Comparison of ENCODE assay signal across 26 cellular contexts in genomic region chr5:92548351-92548750, GRCh38.
DNase-seq lines count a peak whose midpoint lies in the region; ATAC-seq, FAIRE-seq and TF ChIP-seq lines count a peak whose summit lies in the region.
"Had no signal": no experiment of that assay in that cellular context is flagged by ENCODE, and none has a peak within 500 bp of the region (broad histone marks: within the 10 kb centered on the region; RNA-seq: fewer than 3 reads in every experiment).

No MANE protein-coding gene starts in this region.

- no peak for TF ChIP-seq CTCF in HFF-Myc (IDR thresholded peaks at IDR 0.05; ENCODE audit: low read depth, low read length, missing control alignments)
- no peak for TF ChIP-seq CTCF in astrocyte (IDR thresholded peaks at IDR 0.05; ENCODE audit: insufficient read depth, low read depth, low read length)
- TF ChIP-seq CTCF in fibroblast of mammary gland (conservative IDR thresholded peaks at IDR 0.05; ENCODE audit: control insufficient read depth, insufficient read depth, low read depth, low read length) = no peak
- no peak for TF ChIP-seq CTCF in osteocyte (IDR thresholded peaks at IDR 0.05)

- H3K27me3 ChIP-seq in astrocyte (ENCODE audit: insufficient read depth, low read length) = no peaks in the 10 kb centered on the region

- H3K9ac ChIP-seq in astrocyte (ENCODE audit: low read length) = no peak overlapping the region

- no peak for FAIRE-seq in astrocyte (lab: Jason Lieb, UNC)

- H3K4me3 Mint-ChIP-seq in astrocyte (ENCODE audit: unreplicated experiment) = no peak overlapping the region
- H3K4me3 Mint-ChIP-seq in osteocyte (ENCODE audit: unreplicated experiment) = no peak overlapping the region
- H3K4me3 Mint-ChIP-seq: activated CD4-positive, alpha-beta T cell treated with anti-CD3 and anti-CD28 coated beads for 36 hours; activated CD8-positive, alpha-beta T cell treated with anti-CD3 and anti-CD28 coated beads, Interleukin-2, amount 10 ng/mL, durations not matched to agents 7 days and 5 days; activated naive CD4-positive, alpha-beta T cell treated with anti-CD3 and anti-CD28 coated beads, Interleukin-2, amount 50 U/mL, for 24 hours; activated T-helper 17 cell treated with anti-CD3 and anti-CD28 coated beads, Interleukin-2, amount 50 U/mL, for 72 hours; effector memory CD8-positive, alpha-beta T cell; IgD-negative memory B cell; immature natural killer cell; nephron progenitor cell; stimulated activated memory B cell treated with anti-CD40 and anti-IgM and Interleukin-4, amounts not matched to agents 10 μg/mL and 1 μg/mL and 100 μg/mL, for 72 hours had no signal

- H3K27me3 Mint-ChIP-seq in astrocyte (ENCODE audit: low read depth, unreplicated experiment) (no peaks in the 10 kb centered on the region), osteocyte (ENCODE audit: unreplicated experiment) (no peaks in the 10 kb centered on the region)
- H3K27me3 Mint-ChIP-seq: activated CD4-positive, alpha-beta T cell treated with anti-CD3 and anti-CD28 coated beads for 36 hours; activated naive CD4-positive, alpha-beta T cell treated with anti-CD3 and anti-CD28 coated beads, Interleukin-2, amount 50 U/mL, for 24 hours; activated T-helper 17 cell treated with anti-CD3 and anti-CD28 coated beads, Interleukin-2, amount 50 U/mL, for 72 hours; effector memory CD8-positive, alpha-beta T cell; IgD-negative memory B cell; stimulated activated memory B cell treated with anti-CD40 and anti-IgM and Interleukin-4, amounts not matched to agents 10 μg/mL and 1 μg/mL and 100 μg/mL, for 72 hours had no signal

- peaks cover 10% of the 10 kb centered on the region for H3K4me1 ChIP-seq in astrocyte (ENCODE audit: insufficient read depth, low read length)

- H3K4me2 ChIP-seq in astrocyte (ENCODE audit: low read length) = no peak overlapping the region

- H3K27ac Mint-ChIP-seq in astrocyte (ENCODE audit: unreplicated experiment) (no peak overlapping the region), osteocyte (ENCODE audit: unreplicated experiment) (peak overlapping the region; percentile 32)
- H3K27ac Mint-ChIP-seq: activated CD4-positive, alpha-beta T cell treated with anti-CD3 and anti-CD28 coated beads for 36 hours; activated CD8-positive, alpha-beta T cell treated with anti-CD3 and anti-CD28 coated beads, Interleukin-2, amount 10 ng/mL, durations not matched to agents 7 days and 5 days; activated naive CD4-positive, alpha-beta T cell treated with anti-CD3 and anti-CD28 coated beads, Interleukin-2, amount 50 U/mL, for 24 hours; activated T-helper 17 cell treated with anti-CD3 and anti-CD28 coated beads, Interleukin-2, amount 50 U/mL, for 72 hours; effector memory CD8-positive, alpha-beta T cell; IgD-negative memory B cell; immature natural killer cell; nephron progenitor cell; stimulated activated memory B cell treated with anti-CD40 and anti-IgM and Interleukin-4, amounts not matched to agents 10 μg/mL and 1 μg/mL and 100 μg/mL, for 72 hours had no signal

- DNase-seq in HFF-Myc (ENCODE audit: extremely low read depth, low read depth) = peak; percentile 37
- peak; percentile 88 for DNase-seq in astrocyte (ENCODE audit: low read depth)
- peak; percentile 76 for DNase-seq in fibroblast of mammary gland (ENCODE audit: low read depth)
- DNase-seq in osteocyte (ENCODE audit: extremely low spot score, unreplicated experiment) = no peak
- no peak for DNase-seq in NCI-H2029 (lab: John Stamatoyannopoulos, UW)
- no peak for DNase-seq in cortex of kidney (lab: John Stamatoyannopoulos, UW)
- DNase-seq in anterior cingulate cortex (lab: John Stamatoyannopoulos, UW) = no peak
- DNase-seq: activated CD4-positive, alpha-beta T cell treated with anti-CD3 and anti-CD28 coated beads for 36 hours; activated CD8-positive, alpha-beta T cell treated with anti-CD3 and anti-CD28 coated beads, Interleukin-2, amount 10 ng/mL, durations not matched to agents 7 days and 5 days; amygdala; C1 segment of cervical spinal cord; effector memory CD8-positive, alpha-beta T cell; erythroblast; immature natural killer cell; NCI-H1105; NCI-H187; NCI-H2171 treated with DMSO at 0.1 percent for 48 hours; NCI-H526; nephron progenitor cell; SHP77 treated with DMSO at 0.1 percent for 48 hours; trophoblast cell had no signal

- no peaks in the 10 kb centered on the region for H3K9me3 ChIP-seq in astrocyte (ENCODE audit: insufficient read depth, low read depth, low read length)

- H3K4me3 ChIP-seq in HFF-Myc (replicated peaks; ENCODE audit: low read depth, low read length) = no peak overlapping the region
- no peak overlapping the region for H3K4me3 ChIP-seq in astrocyte (ENCODE audit: insufficient read depth, low read depth, low read length)
- H3K4me3 ChIP-seq in fibroblast of mammary gland (ENCODE audit: control insufficient read depth, low read depth, low read length) = no peak overlapping the region

- no peaks in the 10 kb centered on the region for H4K20me1 ChIP-seq in astrocyte (ENCODE audit: insufficient read depth, low read length)

- peaks cover 2% of the 10 kb centered on the region for H3K9me3 Mint-ChIP-seq in astrocyte (ENCODE audit: unreplicated experiment)
- H3K9me3 Mint-ChIP-seq in osteocyte (ENCODE audit: unreplicated experiment) = peaks cover 13% of the 10 kb centered on the region
- H3K9me3 Mint-ChIP-seq: activated naive CD4-positive, alpha-beta T cell treated with anti-CD3 and anti-CD28 coated beads, Interleukin-2, amount 50 U/mL, for 24 hours; IgD-negative memory B cell; nephron progenitor cell; stimulated activated memory B cell treated with anti-CD40 and anti-IgM and Interleukin-4, amounts not matched to agents 10 μg/mL and 1 μg/mL and 100 μg/mL, for 72 hours had no signal

- no peaks in the 10 kb centered on the region for H3K36me3 Mint-ChIP-seq in astrocyte (ENCODE audit: low read depth, unreplicated experiment)
- H3K36me3 Mint-ChIP-seq in osteocyte (ENCODE audit: unreplicated experiment) = no peaks in the 10 kb centered on the region
- H3K36me3 Mint-ChIP-seq: activated naive CD4-positive, alpha-beta T cell treated with anti-CD3 and anti-CD28 coated beads, Interleukin-2, amount 50 U/mL, for 24 hours; IgD-negative memory B cell; immature natural killer cell; stimulated activated memory B cell treated with anti-CD40 and anti-IgM and Interleukin-4, amounts not matched to agents 10 μg/mL and 1 μg/mL and 100 μg/mL, for 72 hours had no signal

- no peaks in the 10 kb centered on the region for H3K79me2 ChIP-seq in astrocyte (ENCODE audit: insufficient read depth, low read length)

- no peak overlapping the region for H3K27ac ChIP-seq in astrocyte (ENCODE audit: low read depth, low read length)

- no peak overlapping the region for H2AFZ ChIP-seq in astrocyte (ENCODE audit: low read depth, low read length)

- H3K4me1 Mint-ChIP-seq in astrocyte (ENCODE audit: low read depth, unreplicated experiment) (peaks cover 17% of the 10 kb centered on the region), osteocyte (ENCODE audit: unreplicated experiment) (peaks cover 74% of the 10 kb centered on the region)
- H3K4me1 Mint-ChIP-seq: activated CD4-positive, alpha-beta T cell treated with anti-CD3 and anti-CD28 coated beads for 36 hours; activated naive CD4-positive, alpha-beta T cell treated with anti-CD3 and anti-CD28 coated beads, Interleukin-2, amount 50 U/mL, for 24 hours; activated T-helper 17 cell treated with anti-CD3 and anti-CD28 coated beads, Interleukin-2, amount 50 U/mL, for 72 hours; IgD-negative memory B cell; immature natural killer cell; stimulated activated memory B cell treated with anti-CD40 and anti-IgM and Interleukin-4, amounts not matched to agents 10 μg/mL and 1 μg/mL and 100 μg/mL, for 72 hours had no signal

- ATAC-seq in HG02852 (IDR thresholded peaks at IDR 0.05; ENCODE audit: unreplicated experiment) = no peak
- ATAC-seq: activated CD4-positive, alpha-beta T cell treated with anti-CD3 and anti-CD28 coated beads for 36 hours; activated CD8-positive, alpha-beta T cell treated with anti-CD3 and anti-CD28 coated beads, Interleukin-2, amount 10 ng/mL, durations not matched to agents 7 days and 5 days; activated T-helper 17 cell treated with anti-CD3 and anti-CD28 coated beads, Interleukin-2, amount 50 U/mL, for 72 hours; effector memory CD8-positive, alpha-beta T cell; stimulated activated memory B cell treated with anti-CD40 and anti-IgM and Interleukin-4, amounts not matched to agents 10 μg/mL and 1 μg/mL and 100 μg/mL, for 72 hours had no signal

- H3K36me3 ChIP-seq in astrocyte (ENCODE audit: insufficient read depth, low read length) = no peaks in the 10 kb centered on the region

Comparison
In these comparisons a context has a peak if more than half of its experiments do, and no peak if none do; other contexts are left out.
1. DNase-seq: peak in HFF-Myc (single experiment), astrocyte (single experiment) and fibroblast of mammary gland (single experiment); none in osteocyte (single experiment), NCI-H2029 (single experiment), cortex of kidney (single experiment) and anterior cingulate cortex (0 of 58).